In genomic region chr5:177491429-177491945, GRCh38 we compare ENCODE assay signal across 8 cellular contexts. TPM values are rescaled to one million over a fixed set of nuclear protein-coding genes. Genes with fewer than 3 reads are reported as not detected.
DNase-seq lines count a peak whose midpoint lies in the region; ATAC-seq and TF ChIP-seq lines count a peak whose summit lies in the region.

No MANE protein-coding gene starts in this region.

- H3K36me3 ChIP-seq in PC-9 (ENCODE audit: low read depth): peaks cover 4% of the 10 kb centered on the region; the same call in 1 of the 2 replicates

- peak overlapping the region; percentile 57 for H3K27ac Mint-ChIP-seq in endothelial cell (ENCODE audit: unreplicated experiment)

- peaks cover 31% of the 10 kb centered on the region for H3K4me1 Mint-ChIP-seq in endothelial cell (ENCODE audit: unreplicated experiment)

- no peaks in the 10 kb centered on the region for H3K9me2 ChIP-seq in PC-9 (ENCODE audit: insufficient read depth)

- BruUV-seq in PC-9 (replicated peaks; lab: Mats Ljungman, UMichigan): no TSS peak

- H3K27ac ChIP-seq in PC-9: no peak overlapping the region

- peaks cover 4% of the 10 kb centered on the region for H3K27me3 Mint-ChIP-seq in endothelial cell (ENCODE audit: unreplicated experiment)

- no peaks in the 10 kb centered on the region for H3K9me3 ChIP-seq in PC-9 (ENCODE audit: insufficient read depth, low read depth)

- H2AFZ ChIP-seq in PC-9: no peak overlapping the region

- ATAC-seq in GM21367 (IDR thresholded peaks at IDR 0.05; ENCODE audit: unreplicated experiment): no peak
- no peak for ATAC-seq in GM18498 (IDR thresholded peaks at IDR 0.05; ENCODE audit: unreplicated experiment)

- H3K79me2 ChIP-seq in PC-9 (ENCODE audit: low read depth): peaks cover 36% of the 10 kb centered on the region

- H3K4me3 ChIP-seq in PC-9: no peak overlapping the region

- DNase-seq in activated naive CD4-positive, alpha-beta T cell treated with Interleukin-2 at 50 U/mL for 16 hours: peak; percentile 25
- no peak for DNase-seq in activated naive CD4-positive, alpha-beta T cell treated with anti-CD3 and anti-CD28 coated beads, Interleukin-2, amount 50 U/mL, for 16 hours
- DNase-seq in PC-9: no peak
- DNase-seq in endothelial cell (ENCODE audit: low spot score): peak; percentile 97
- peak; percentile 80 for DNase-seq in retina
- DNase-seq in H4 (ENCODE audit: low spot score): no peak

- peaks cover 35% of the 10 kb centered on the region for H3K4me1 ChIP-seq in PC-9 (replicated peaks; ENCODE audit: insufficient read depth)

- peaks cover 20% of the 10 kb centered on the region for H3K36me3 Mint-ChIP-seq in endothelial cell (ENCODE audit: low read depth, unreplicated experiment)

- no peak overlapping the region for H3K4me2 ChIP-seq in PC-9

- TF ChIP-seq CTCF in PC-9 (conservative IDR thresholded peaks at IDR 0.05) (peak; percentile 45; the same call in 1 of the 2 replicates), endothelial cell (IDR thresholded peaks at IDR 0.05; ENCODE audit: unreplicated experiment) (peak; percentile 100)

- no peaks in the 10 kb centered on the region for H3K9me3 Mint-ChIP-seq in endothelial cell (ENCODE audit: unreplicated experiment)

- no peaks in the 10 kb centered on the region for H3K27me3 ChIP-seq in PC-9 (ENCODE audit: insufficient read depth, low read depth)

- H3K4me3 Mint-ChIP-seq in endothelial cell (ENCODE audit: unreplicated experiment): peak overlapping the region; percentile 73

- POLR2A ChIA-PET in PC-9 (lab: Charles Lee; ENCODE audit: unreplicated experiment): no interaction called here

- intact Hi-C loops in PC-9 (cut with micrococcal nuclease; ENCODE audit: unreplicated experiment): no loop called here

- peaks cover 37% of the 10 kb centered on the region; the same call in 1 of the 2 replicates for H3F3A ChIP-seq in PC-9 (ENCODE audit: insufficient read depth, low read depth)

- no peaks in the 10 kb centered on the region for H4K20me1 ChIP-seq in PC-9 (ENCODE audit: insufficient read depth)

- CTCF ChIA-PET in PC-9 (lab: Charles Lee): no interaction called here

RNA-seq across cellular contexts. Expression of gene PDLIM7, which starts 5.9 kb away (rescaled TPM):
- total RNA-seq in PC-9 (2021) (167 and 202 TPM in 2 replicates), endothelial cell (ENCODE audit: unreplicated experiment) (238 TPM)
- total RNA-seq in H4 (2014; rRNA removed; shearing (Covaris generic)): 127 and 138 TPM in 2 replicates

RNA-seq across cellular contexts. Expression of gene DBN1, which starts 18.1 kb away (rescaled TPM):
- total RNA-seq in PC-9 (2021): 144 and 181 TPM in 2 replicates
- total RNA-seq in endothelial cell (ENCODE audit: unreplicated experiment): 315 TPM
- 140 and 153 TPM in 2 replicates for total RNA-seq in H4 (2014; rRNA removed; shearing (Covaris generic))

RNA-seq across cellular contexts. Expression of gene DOK3, which starts 18.1 kb away (rescaled TPM):
- 12.2 and 12.3 TPM in 2 replicates for total RNA-seq in PC-9 (2021)
- 51.4 TPM for total RNA-seq in endothelial cell (ENCODE audit: unreplicated experiment)
- total RNA-seq in H4 (2014; rRNA removed; shearing (Covaris generic)): 0.08 and 1.1 TPM in 2 replicates

RNA-seq across cellular contexts. Expression of gene DDX41, which starts 25.3 kb away (rescaled TPM):
- total RNA-seq in PC-9 (2021): 90.8 and 93.1 TPM in 2 replicates
- total RNA-seq in endothelial cell (ENCODE audit: unreplicated experiment): 125 TPM
- 106 and 122 TPM in 2 replicates for total RNA-seq in H4 (2014; rRNA removed; shearing (Covaris generic))

RNA-seq across cellular contexts. Expression of gene PRR7, which starts 44.9 kb away (rescaled TPM):
- total RNA-seq in PC-9 (2021): 22.2 and 31.7 TPM in 2 replicates
- total RNA-seq in endothelial cell (ENCODE audit: unreplicated experiment): 0.97 TPM
- total RNA-seq in H4 (2014; rRNA removed; shearing (Covaris generic)): 28.6 and 33.7 TPM in 2 replicates

Comparison
In these comparisons a context has a peak if more than half of its experiments do, and no peak if none do; other contexts are left out.
1. DNase-seq: peak in activated naive CD4-positive, alpha-beta T cell treated with Interleukin-2 at 50 U/mL for 16 hours (single experiment), endothelial cell (single experiment) and retina (single experiment); none in activated naive CD4-positive, alpha-beta T cell treated with anti-CD3 and anti-CD28 coated beads, Interleukin-2, amount 50 U/mL, for 16 hours (single experiment), PC-9 (0 of 2) and H4 (single experiment).